2 cellular contexts compared by ENCODE assay signal in genomic region chr15:68601206-68602197, GRCh38.
TF ChIP-seq lines count a peak whose summit lies in the region.

No MANE protein-coding gene starts in this region.

TF ChIP-seq in liver, 16 proteins besides CTCF, POLR2A, EP300 and RAD21:
- TF ChIP-seq ZBTB33 (IDR thresholded peaks at IDR 0.05) (no peak), HNF4A (conservative IDR thresholded peaks at IDR 0.05) (no peak), HNF4G (IDR thresholded peaks at IDR 0.05) (no peak), ATF3 (IDR thresholded peaks at IDR 0.05) (no peak), TAF1 (conservative IDR thresholded peaks at IDR 0.05) (no peak), NR2F2 (IDR thresholded peaks at IDR 0.05) (peak; percentile 57)

TF ChIP-seq in HepG2, 621 proteins besides CTCF, POLR2A, EP300 and RAD21 (continued from another document):
- TF ChIP-seq ZNF777 (CRISPR knock-in tag; IDR thresholded peaks at IDR 0.05) (no peak), RCOR2 (CRISPR knock-in tag; IDR thresholded peaks at IDR 0.05) (no peak), E2F1 (CRISPR knock-in tag; IDR thresholded peaks at IDR 0.05) (no peak), ZNF263 (CRISPR knock-in tag; IDR thresholded peaks at IDR 0.05) (no peak), ELF4 (CRISPR knock-in tag; IDR thresholded peaks at IDR 0.05; ENCODE audit: borderline replicate concordance) (no peak), PHF21A (CRISPR knock-in tag; IDR thresholded peaks at IDR 0.05) (no peak), POGZ (CRISPR knock-in tag; IDR thresholded peaks at IDR 0.05) (no peak), ZNF724P (CRISPR knock-in tag; IDR thresholded peaks at IDR 0.05; ENCODE audit: borderline replicate concordance) (no peak), ZNF800 (CRISPR knock-in tag; IDR thresholded peaks at IDR 0.05) (no peak), ZNF138 (CRISPR knock-in tag; IDR thresholded peaks at IDR 0.05; ENCODE audit: low read depth) (no peak), NR0B2 (CRISPR knock-in tag; IDR thresholded peaks at IDR 0.05) (no peak), MTERF4 (CRISPR knock-in tag; IDR thresholded peaks at IDR 0.05) (no peak)
